ENCODE assay signal across 2 cellular contexts in genomic region chr1:204319027-204319426, GRCh38.
TF ChIP-seq lines count a peak whose summit lies in the region.

No MANE protein-coding gene starts in this region.

TF ChIP-seq in HCT116, 20 proteins besides CTCF, POLR2A, EP300 and RAD21 (continued from another document):
- TF ChIP-seq REST (IDR thresholded peaks at IDR 0.05; ENCODE audit: low read depth) (no peak), ATF3 (IDR thresholded peaks at IDR 0.05) (no peak), FOSL1 (IDR thresholded peaks at IDR 0.05; ENCODE audit: low read depth) (no peak), ZNF274 (IDR thresholded peaks at IDR 0.05; ENCODE audit: low read depth, low read length) (no peak), ELF1 (IDR thresholded peaks at IDR 0.05; ENCODE audit: borderline replicate concordance, low read depth) (no peak), SP1 (IDR thresholded peaks at IDR 0.05; ENCODE audit: low read depth) (no peak), EGR1 (IDR thresholded peaks at IDR 0.05; ENCODE audit: low read depth) (no peak), EZH2phosphoT487 (IDR thresholded peaks at IDR 0.05; ENCODE audit: borderline replicate concordance) (no peak), MAX (IDR thresholded peaks at IDR 0.05) (no peak), EZH2 (IDR thresholded peaks at IDR 0.05) (no peak), YY1 (IDR thresholded peaks at IDR 0.05; ENCODE audit: extremely low read depth, insufficient replicate concordance, low read depth, low read length) (no peak)

TF ChIP-seq in K562, 482 proteins besides CTCF, POLR2A, EP300 and RAD21 (continued from another document):
- no peak for TF ChIP-seq PBX2 (CRISPR knock-in tag; IDR thresholded peaks at IDR 0.05; ENCODE audit: low read depth)
- TF ChIP-seq PBX2 (tag; conservative IDR thresholded peaks at IDR 0.05; ENCODE audit: low read depth) = no peak
- no peak for TF ChIP-seq CTBP1 (IDR thresholded peaks at IDR 0.05; ENCODE audit: borderline replicate concordance)
TF ChIP-seq in K562: peak in this region for 0.
